18 cellular contexts compared by ENCODE assay signal in the genomic region with DNA sequence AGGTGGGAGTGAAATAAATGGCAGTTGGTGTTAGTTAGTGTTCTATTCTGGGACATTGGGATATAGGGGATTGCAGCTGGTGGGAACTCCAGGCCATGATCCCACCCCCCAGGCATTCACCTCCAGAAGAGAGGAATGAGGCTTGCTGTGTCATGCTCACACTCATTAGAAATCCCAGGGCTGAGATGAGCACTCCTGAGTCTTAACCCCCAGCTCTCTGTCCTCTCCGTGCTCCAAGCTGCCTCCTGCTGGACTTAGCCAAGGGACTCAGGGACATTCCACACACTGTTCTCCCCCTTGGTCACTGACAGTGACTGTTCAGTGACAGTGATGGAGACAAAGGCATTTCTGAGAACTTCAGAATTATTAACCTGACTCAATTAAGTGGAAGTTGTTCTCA. TPM values are rescaled to one million over a fixed set of nuclear protein-coding genes. Genes with fewer than 3 reads are reported as not detected.
"Had no signal": no experiment of that assay in that cellular context is flagged by ENCODE, and none has a peak within 500 bp of the region (broad histone marks: within the 10 kb centered on the region; RNA-seq: fewer than 3 reads in every experiment).

No MANE protein-coding gene starts in this region.

- H3K27me3 ChIP-seq: hepatocyte, sigmoid colon, testis, uterus had no signal

- H3K4me3 ChIP-seq: coronary artery, hepatocyte, sigmoid colon, testis, uterus had no signal

- ATAC-seq: left ventricle myocardium superior had no signal

- DNase-seq: activated gamma-delta T cell treated with Interleukin-2 at 50 U/mL for 16 hours; activated T-cell treated with anti-CD3 and anti-CD28 coated beads, Interleukin-2, amount 50 U/mL, for 1 hour; anterior cingulate cortex; foreskin fibroblast; left ventricle myocardium superior; sigmoid colon; stimulated activated CD4-positive, alpha-beta T cell treated with anti-CD3 and anti-CD28 coated beads, Interleukin-4, amount 100 ng/mL, for 1 hour; stimulated activated naive CD4-positive, alpha-beta T cell; testis; trophoblast cell; uterus had no signal

- H3K36me3 ChIP-seq: sigmoid colon, uterus had no signal

- FAIRE-seq: endometrium, islet of Langerhans, TTC549 had no signal

RNA-seq across cellular contexts. Expression of gene CYP26A1, which starts 21.5 kb away (rescaled TPM):
- total RNA-seq: epithelial cell of proximal tubule, glomerular endothelial cell, left ventricle myocardium superior, sigmoid colon, testis had no signal

RNA-seq across cellular contexts. Expression of gene CYP26C1, which starts 34.6 kb away (rescaled TPM):
- total RNA-seq: hepatocyte, left ventricle myocardium superior had no signal
